In genomic region chr11:130312046-130312445, GRCh38 we compare ENCODE assay signal across 14 cellular contexts. TPM values are rescaled to one million over a fixed set of nuclear protein-coding genes. Genes with fewer than 3 reads are reported as not detected.
DNase-seq lines count a peak whose midpoint lies in the region; ATAC-seq and TF ChIP-seq lines count a peak whose summit lies in the region.
"Had no signal": no experiment of that assay in that cellular context is flagged by ENCODE, and none has a peak within 500 bp of the region (broad histone marks: within the 10 kb centered on the region; RNA-seq: fewer than 3 reads in every experiment).

No MANE protein-coding gene starts in this region.

- no peak overlapping the region for H3K56ac ChIP-seq in H9 (ENCODE audit: insufficient read length, low read depth, low read length)

- H4K20me1 ChIP-seq in H9 (ENCODE audit: control insufficient read depth, insufficient read depth, insufficient read length): no peaks in the 10 kb centered on the region

- no peak overlapping the region for H3T11ph ChIP-seq in H9 (ENCODE audit: low read length)

- no peak overlapping the region for H4K8ac ChIP-seq in H9 (replicated peaks; ENCODE audit: insufficient read length, low read depth, low read length)

- peak overlapping the region; percentile 74 for H3K4me2 ChIP-seq in H9 (ENCODE audit: insufficient read depth, insufficient read length, low read length)

- H2BK20ac ChIP-seq in H9 (ENCODE audit: low read depth, low read length, poor library complexity, severe bottlenecking): no peak overlapping the region

- DNase-seq in CD8-positive, alpha-beta T cell: no peak
- DNase-seq in H9 (no peak), mesothelial cell of epicardium (ENCODE audit: low spot score in 2 of 2, unreplicated experiment in 2 of 2) (no peak), NCI-H128 (lab: John Stamatoyannopoulos, UW; ENCODE audit: unreplicated experiment) (no peak), GOT3 (lab: John Stamatoyannopoulos, UW) (no peak), NCI-H524 treated with DMSO at 0.1 percent for 48 hours (lab: John Stamatoyannopoulos, UW) (no peak)
- no peak for DNase-seq in activated T-helper 1 cell treated with anti-CD3 and anti-CD28 coated beads, Interleukin-12 subunit alpha, Interleukin-12 subunit beta, Interleukin-2, Interleukin-4 antibody, amounts not matched to agents 30 ng/mL and 10 ng/mL and 1 ng/mL, durations not matched to agents 14 hours and 24 hours and 36 hours (ENCODE audit: low spot score)
- DNase-seq: effector memory CD4-positive, alpha-beta T cell; left cardiac atrium; NCI-H1092; NCI-H226; transverse colon had no signal

- no peaks in the 10 kb centered on the region for H3K9me3 ChIP-seq in CD8-positive, alpha-beta T cell (ENCODE audit: low read length)
- H3K9me3 ChIP-seq in H9 (ENCODE audit: control insufficient read depth, low read depth, low read length): no peaks in the 10 kb centered on the region
- H3K9me3 ChIP-seq: neutrophil, transverse colon had no signal

- H2BK5ac ChIP-seq in H9 (ENCODE audit: insufficient read length, low read length): no peak overlapping the region

- no peak overlapping the region for H3K27ac ChIP-seq in CD8-positive, alpha-beta T cell (ENCODE audit: low read depth, low read length)
- H3K27ac ChIP-seq in H9 (ENCODE audit: insufficient read length, low read depth, low read length): no peak overlapping the region
- H3K27ac ChIP-seq: neutrophil, transverse colon had no signal

- H3K18ac ChIP-seq in H9 (ENCODE audit: insufficient read length, low read depth, low read length): no peak overlapping the region

- H4K91ac ChIP-seq in H9 (ENCODE audit: insufficient read length, low read depth, low read length): no peak overlapping the region

- no peaks in the 10 kb centered on the region for H3K9me3 Mint-ChIP-seq in CD8-positive, alpha-beta T cell
- peaks cover 19 to 22% of the 10 kb centered on the region in 2 experiments for H3K9me3 Mint-ChIP-seq in H9
- H3K9me3 Mint-ChIP-seq in activated T-helper 1 cell treated with anti-CD3 and anti-CD28 coated beads, Interleukin-12 subunit alpha, Interleukin-12 subunit beta, Interleukin-2, Interleukin-4 antibody, amounts not matched to agents 30 ng/mL and 10 ng/mL and 1 ng/mL, durations not matched to agents 14 hours and 24 hours and 36 hours: peaks cover 4% of the 10 kb centered on the region
- H3K9me3 Mint-ChIP-seq in mesothelial cell of epicardium: peaks cover 9% of the 10 kb centered on the region

- H3K9ac ChIP-seq in H9 (ENCODE audit: extremely low read depth, insufficient read length, low read length): no peak overlapping the region

- H3K27me3 Mint-ChIP-seq in CD8-positive, alpha-beta T cell (ENCODE audit: low read depth): no peaks in the 10 kb centered on the region
- no peaks in the 10 kb centered on the region for H3K27me3 Mint-ChIP-seq in H9 (ENCODE audit: low read depth)
- peaks cover 3% of the 10 kb centered on the region for H3K27me3 Mint-ChIP-seq in activated T-helper 1 cell treated with anti-CD3 and anti-CD28 coated beads, Interleukin-12 subunit alpha, Interleukin-12 subunit beta, Interleukin-2, Interleukin-4 antibody, amounts not matched to agents 30 ng/mL and 10 ng/mL and 1 ng/mL, durations not matched to agents 14 hours and 24 hours and 36 hours (ENCODE audit: insufficient read depth)
- H3K27me3 Mint-ChIP-seq in mesothelial cell of epicardium (ENCODE audit: low read depth): no peaks in the 10 kb centered on the region

- no peak for ATAC-seq in CD8-positive, alpha-beta T cell
- ATAC-seq in HG03159 (IDR thresholded peaks at IDR 0.05; ENCODE audit: unreplicated experiment): no peak
- ATAC-seq: left cardiac atrium had no signal

- CTCF ChIA-PET in CD8-positive, alpha-beta T cell (lab: Charles Lee): no interaction called here

- H2BK120ac ChIP-seq in H9 (ENCODE audit: low read depth, low read length, poor library complexity, severe bottlenecking): no peak overlapping the region

- peaks cover 50% of the 10 kb centered on the region; the same call in 1 of the 2 replicates for H3K79me2 ChIP-seq in H9 (ENCODE audit: insufficient read depth, low read length)

- H2BK12ac ChIP-seq in H9 (ENCODE audit: insufficient read length, low read depth, low read length): no peak overlapping the region

- peak overlapping the region; percentile 42 for H3K4me3 Mint-ChIP-seq in CD8-positive, alpha-beta T cell
- H3K4me3 Mint-ChIP-seq in H9 (peak overlapping the region; percentile 88 to 96; a peak in 4 of 5 replicates), mesothelial cell of epicardium (peak overlapping the region; percentile 86)
- H3K4me3 Mint-ChIP-seq in activated T-helper 1 cell treated with anti-CD3 and anti-CD28 coated beads, Interleukin-12 subunit alpha, Interleukin-12 subunit beta, Interleukin-2, Interleukin-4 antibody, amounts not matched to agents 30 ng/mL and 10 ng/mL and 1 ng/mL, durations not matched to agents 14 hours and 24 hours and 36 hours: peak overlapping the region; percentile 93

- H3K79me1 ChIP-seq in H9 (ENCODE audit: insufficient read depth, low read depth, low read length, poor library complexity, severe bottlenecking): peaks cover 4% of the 10 kb centered on the region

- H3K23ac ChIP-seq in H9 (ENCODE audit: insufficient read length, low read depth, low read length): no peak overlapping the region

- no peak overlapping the region for H4K5ac ChIP-seq in H9 (ENCODE audit: insufficient read length, low read depth, low read length)

- no peak overlapping the region for H3K4me3 ChIP-seq in CD8-positive, alpha-beta T cell (ENCODE audit: low read depth, low read length)
- H3K4me3 ChIP-seq: transverse colon had no signal

- intact Hi-C loops in CD8-positive, alpha-beta T cell (cut with DNase I, micrococcal nuclease): loop anchor here (5.0 to 10.0 kb wide), 3 partner anchors 123 to 1037 kb away; no protein-coding TSS in a partner anchor
- intact Hi-C loops in activated T-helper 1 cell treated with anti-CD3 and anti-CD28 coated beads, Interleukin-12 subunit alpha, Interleukin-12 subunit beta, Interleukin-2, Interleukin-4 antibody, amounts not matched to agents 30 ng/mL and 10 ng/mL and 1 ng/mL, durations not matched to agents 14 hours and 24 hours and 36 hours (cut with micrococcal nuclease): loop anchor here (5.0 to 10.0 kb wide), 2 partner anchors 35 to 573 kb away; no protein-coding TSS in a partner anchor

- no peaks in the 10 kb centered on the region for H3K36me3 ChIP-seq in CD8-positive, alpha-beta T cell (ENCODE audit: insufficient read depth, low read length)
- H3K36me3 ChIP-seq: neutrophil, transverse colon had no signal

- no peak overlapping the region for H2BK15ac ChIP-seq in H9 (ENCODE audit: low read depth, low read length)

- peaks cover 8% of the 10 kb centered on the region for H3K23me2 ChIP-seq in H9 (ENCODE audit: insufficient read length, low read depth, low read length, poor library complexity, severe bottlenecking)

- peaks cover 16% of the 10 kb centered on the region for H3K36me3 Mint-ChIP-seq in CD8-positive, alpha-beta T cell
- peaks cover 21 to 35% (median 25%) of the 10 kb centered on the region in 3 experiments for H3K36me3 Mint-ChIP-seq in H9 (ENCODE audit: insufficient read depth in 1 of 3, low read depth in 3 of 3)
- H3K36me3 Mint-ChIP-seq in activated T-helper 1 cell treated with anti-CD3 and anti-CD28 coated beads, Interleukin-12 subunit alpha, Interleukin-12 subunit beta, Interleukin-2, Interleukin-4 antibody, amounts not matched to agents 30 ng/mL and 10 ng/mL and 1 ng/mL, durations not matched to agents 14 hours and 24 hours and 36 hours (ENCODE audit: low read depth): peaks cover 12% of the 10 kb centered on the region
- H3K36me3 Mint-ChIP-seq in mesothelial cell of epicardium: peaks cover 19% of the 10 kb centered on the region

- TF ChIP-seq CTCF in CD8-positive, alpha-beta T cell (IDR thresholded peaks at IDR 0.05): no peak
- no peak for TF ChIP-seq CTCF in H9 (conservative IDR thresholded peaks at IDR 0.05)
- no peak for TF ChIP-seq CTCF in mesothelial cell of epicardium (IDR thresholded peaks at IDR 0.05; ENCODE audit: unreplicated experiment)

- no peak overlapping the region for H3K14ac ChIP-seq in H9 (ENCODE audit: insufficient read depth, low read length)

- H3K4me1 Mint-ChIP-seq in CD8-positive, alpha-beta T cell (ENCODE audit: low read depth): peaks cover 58% of the 10 kb centered on the region
- H3K4me1 Mint-ChIP-seq in H9 (peaks cover 47 to 48% of the 10 kb centered on the region in 2 experiments), mesothelial cell of epicardium (peaks cover 33% of the 10 kb centered on the region)
- H3K4me1 Mint-ChIP-seq in activated T-helper 1 cell treated with anti-CD3 and anti-CD28 coated beads, Interleukin-12 subunit alpha, Interleukin-12 subunit beta, Interleukin-2, Interleukin-4 antibody, amounts not matched to agents 30 ng/mL and 10 ng/mL and 1 ng/mL, durations not matched to agents 14 hours and 24 hours and 36 hours (ENCODE audit: low read depth): peaks cover 58% of the 10 kb centered on the region

- no peak overlapping the region for H3K27ac Mint-ChIP-seq in CD8-positive, alpha-beta T cell
- H3K27ac Mint-ChIP-seq in H9 (peak overlapping the region in 2 of 3 experiments; percentile 40 to 45; a peak in 2 of 7 replicates), mesothelial cell of epicardium (no peak overlapping the region)
- no peak overlapping the region for H3K27ac Mint-ChIP-seq in activated T-helper 1 cell treated with anti-CD3 and anti-CD28 coated beads, Interleukin-12 subunit alpha, Interleukin-12 subunit beta, Interleukin-2, Interleukin-4 antibody, amounts not matched to agents 30 ng/mL and 10 ng/mL and 1 ng/mL, durations not matched to agents 14 hours and 24 hours and 36 hours

- no peak overlapping the region for H2AK5ac ChIP-seq in H9 (ENCODE audit: insufficient read length, low read length)

- peaks cover 31% of the 10 kb centered on the region for H3K4me1 ChIP-seq in CD8-positive, alpha-beta T cell (ENCODE audit: insufficient read depth, low read length)
- H3K4me1 ChIP-seq in H9 (ENCODE audit: insufficient read depth, low read length): no peaks in the 10 kb centered on the region; the same call in 1 of the 2 replicates

- H3K27me3 ChIP-seq in CD8-positive, alpha-beta T cell (ENCODE audit: insufficient read depth, low read length): no peaks in the 10 kb centered on the region
- H3K27me3 ChIP-seq in H9 (ENCODE audit: insufficient read depth, low read length): no peaks in the 10 kb centered on the region
- H3K27me3 ChIP-seq: neutrophil, transverse colon had no signal

- POLR2A ChIA-PET in CD8-positive, alpha-beta T cell (lab: Charles Lee): no interaction called here

- H2AFZ ChIP-seq in H9 (ENCODE audit: low read length): no peak overlapping the region

- no peak overlapping the region for H3K4ac ChIP-seq in H9 (ENCODE audit: low read depth, low read length)

RNA-seq across cellular contexts. Expression of gene ZBTB44, which starts 2.7 kb away (rescaled TPM):
- total RNA-seq in CD8-positive, alpha-beta T cell: 10 to 100 TPM; 31.8 to 35.0 TPM
- 67.7 and 68.3 TPM in 2 replicates for total RNA-seq in H9 (2021)
- 32.9 and 33.0 TPM in 2 replicates for total RNA-seq in activated T-helper 1 cell treated with anti-CD3 and anti-CD28 coated beads, Interleukin-12 subunit alpha, Interleukin-12 subunit beta, Interleukin-2, Interleukin-4 antibody, amounts not matched to agents 30 ng/mL and 10 ng/mL and 1 ng/mL, durations not matched to agents 14 hours and 24 hours and 36 hours
- 55.3 to 58.8 TPM (median 57.2 TPM) in 3 replicates for total RNA-seq in mesothelial cell of epicardium

Comparison
In these comparisons a context has a peak if more than half of its experiments do, and no peak if none do; other contexts are left out.
1. H3K27ac Mint-ChIP-seq: peak in H9 (2 of 3); none in CD8-positive, alpha-beta T cell (single experiment), activated T-helper 1 cell treated with anti-CD3 and anti-CD28 coated beads, Interleukin-12 subunit alpha, Interleukin-12 subunit beta, Interleukin-2, Interleukin-4 antibody, amounts not matched to agents 30 ng/mL and 10 ng/mL and 1 ng/mL, durations not matched to agents 14 hours and 24 hours and 36 hours (single experiment) and mesothelial cell of epicardium (single experiment).
2. H3K4me3 Mint-ChIP-seq: peak in every context shown above with its lines; median percentile 93 in activated T-helper 1 cell treated with anti-CD3 and anti-CD28 coated beads, Interleukin-12 subunit alpha, Interleukin-12 subunit beta, Interleukin-2, Interleukin-4 antibody, amounts not matched to agents 30 ng/mL and 10 ng/mL and 1 ng/mL, durations not matched to agents 14 hours and 24 hours and 36 hours; 92 in H9; 86 in mesothelial cell of epicardium; 42 in CD8-positive, alpha-beta T cell.